31 cellular contexts compared by ENCODE assay signal in the genomic region with DNA sequence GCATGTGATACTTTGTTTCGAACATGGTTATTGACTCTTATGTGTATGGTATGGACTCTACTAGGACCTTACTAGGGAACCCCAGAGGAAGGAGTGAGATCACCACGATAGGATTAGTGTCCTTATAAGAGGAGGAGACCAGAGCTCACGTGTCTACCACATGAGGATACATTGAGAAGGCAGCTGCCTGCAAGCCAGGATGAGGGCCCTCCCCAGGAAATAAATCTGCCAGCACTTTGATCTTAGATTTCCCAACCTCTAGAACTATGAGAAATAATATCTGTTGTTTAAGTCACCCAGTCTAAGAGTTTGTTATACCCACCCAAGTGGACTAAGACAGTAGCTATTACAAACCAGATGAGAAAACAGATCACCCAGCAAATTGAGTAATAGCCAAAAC.
"Had no signal": no experiment of that assay in that cellular context is flagged by ENCODE, and none has a peak within 500 bp of the region (broad histone marks: within the 10 kb centered on the region; RNA-seq: fewer than 3 reads in every experiment).

No MANE protein-coding gene starts in this region.

- H3K9me3 Mint-ChIP-seq: endodermal cell had no signal

- H3K36me3 ChIP-seq: colonic mucosa, heart right ventricle, lower lobe of right lung, prostate gland, right atrium auricular region, suprapubic skin, transverse colon, upper lobe of right lung, uterus had no signal

- H3K27ac ChIP-seq: colonic mucosa, epithelial cell of prostate, foreskin keratinocyte, heart right ventricle, lower lobe of right lung, prostate gland, right atrium auricular region, suprapubic skin, transverse colon, upper lobe of right lung, uterus had no signal

- H3K27me3 ChIP-seq: colonic mucosa, foreskin keratinocyte, heart right ventricle, right atrium auricular region, suprapubic skin, transverse colon, upper lobe of right lung, uterus had no signal

- H3K4me1 Mint-ChIP-seq: immature natural killer cell; naive thymus-derived CD8-positive, alpha-beta T cell; stimulated activated naive CD8-positive, alpha-beta T cell treated with anti-CD3 and anti-CD28 coated beads, Interleukin-15, amount 100 ng/mL, for 72 hours had no signal

- H3K4me1 ChIP-seq: colonic mucosa, foreskin keratinocyte, heart right ventricle, lower lobe of right lung, prostate gland, right atrium auricular region, suprapubic skin, transverse colon, upper lobe of right lung, uterus had no signal

- H3K4me2 ChIP-seq: smooth muscle cell had no signal

- H3K27me3 Mint-ChIP-seq: dendritic cell treated with granulocyte-macrophage colony-stimulating factor and Interleukin-4, amounts not matched to agents 40 ng/mL and 50 ng/mL, for 4 days; stimulated activated naive CD8-positive, alpha-beta T cell treated with anti-CD3 and anti-CD28 coated beads, Interleukin-15, amount 100 ng/mL, for 72 hours had no signal

- ATAC-seq: esophagus mucosa; foreskin keratinocyte; heart right ventricle; left ventricle myocardium superior; lower lobe of right lung; naive thymus-derived CD8-positive, alpha-beta T cell; sciatic nerve; stimulated activated naive CD8-positive, alpha-beta T cell treated with anti-CD3 and anti-CD28 coated beads, Interleukin-15, amount 100 ng/mL, for 72 hours; upper lobe of right lung had no signal

- H3K4me3 Mint-ChIP-seq: dendritic cell treated with granulocyte-macrophage colony-stimulating factor and Interleukin-4, amounts not matched to agents 40 ng/mL and 50 ng/mL, for 4 days; endodermal cell; immature natural killer cell; naive thymus-derived CD8-positive, alpha-beta T cell; nephron progenitor cell; stimulated activated naive CD8-positive, alpha-beta T cell treated with anti-CD3 and anti-CD28 coated beads, Interleukin-15, amount 100 ng/mL, for 72 hours had no signal

- H3K27ac Mint-ChIP-seq: dendritic cell treated with granulocyte-macrophage colony-stimulating factor and Interleukin-4, amounts not matched to agents 40 ng/mL and 50 ng/mL, for 4 days; endodermal cell; immature natural killer cell; naive thymus-derived CD8-positive, alpha-beta T cell; stimulated activated naive CD8-positive, alpha-beta T cell treated with anti-CD3 and anti-CD28 coated beads, Interleukin-15, amount 100 ng/mL, for 72 hours had no signal

- H3K4me3 ChIP-seq: colonic mucosa, heart right ventricle, lower lobe of right lung, prostate gland, right atrium auricular region, smooth muscle cell, suprapubic skin, transverse colon, upper lobe of right lung, uterus had no signal

- H3K36me3 Mint-ChIP-seq: immature natural killer cell; naive thymus-derived CD8-positive, alpha-beta T cell had no signal

- H3K9me3 ChIP-seq: colonic mucosa, lower lobe of right lung, prostate gland, right atrium auricular region, suprapubic skin, transverse colon, upper lobe of right lung, uterus had no signal

- DNase-seq: colonic mucosa; effector CD8-positive, alpha-beta T cell; endodermal cell; foreskin keratinocyte; glutamatergic neuron; heart right ventricle; hypothalamus; immature natural killer cell; islet precursor cell; kidney glomerular epithelial cell; left ventricle myocardium superior; lower lobe of right lung; naive thymus-derived CD8-positive, alpha-beta T cell; nephron progenitor cell; nucleus accumbens; stimulated activated CD4-positive, alpha-beta T cell treated with anti-CD3 and anti-CD28 coated beads, Interleukin-12 subunit alpha, Interleukin-12 subunit beta, amount 100 ng/mL, for 4 hours; stimulated activated CD4-positive, alpha-beta T cell treated with anti-CD3 and anti-CD28 coated beads, Interleukin-1b, Interleukin-23, amount 100 ng/mL, for 48 hours; stimulated activated CD4-positive, alpha-beta T cell treated with anti-CD3 and anti-CD28 coated beads, Interleukin-4, amount 100 ng/mL, for 1 hour; stimulated activated CD8-positive, alpha-beta memory T cell treated with anti-CD3 and anti-CD28 coated beads, Interleukin-4, amount 100 ng/mL, for 48 hours; stimulated activated naive CD8-positive, alpha-beta T cell treated with anti-CD3 and anti-CD28 coated beads, Interleukin-15, amount 100 ng/mL, for 72 hours; transverse colon; upper lobe of right lung; uterus had no signal
